8 cellular contexts compared by ENCODE assay signal in genomic region chr12:122836027-122836921, GRCh38. TPM values are rescaled to one million over a fixed set of nuclear protein-coding genes. Genes with fewer than 3 reads are reported as not detected.
DNase-seq lines count a peak whose midpoint lies in the region; ATAC-seq and TF ChIP-seq lines count a peak whose summit lies in the region.

No MANE protein-coding gene starts in this region.

- no peak for TF ChIP-seq RAD21 in liver (IDR thresholded peaks at IDR 0.05)

- H3K36me3 ChIP-seq in colonic mucosa = no peaks in the 10 kb centered on the region
- no peaks in the 10 kb centered on the region for H3K36me3 ChIP-seq in liver (ENCODE audit: control insufficient read depth in 4 of 4, insufficient read depth in 3 of 4, low read depth in 1 of 4, low read length in 3 of 4)

- WGBS in liver = under 1% methylated on average over 42 of the region's 42 CpGs

- TF ChIP-seq CTCF in colonic mucosa (IDR thresholded peaks at IDR 0.05) = no peak
- TF ChIP-seq CTCF in liver (IDR thresholded peaks at IDR 0.05; ENCODE audit: low read depth, low read length, missing input control) = no peak

- peaks cover 3% of the 10 kb centered on the region for H3K27me3 Mint-ChIP-seq in IgD-negative memory B cell

- H3K9ac ChIP-seq in colonic mucosa (ENCODE audit: low read depth in 2 of 2, low read length in 2 of 2) (peak overlapping the region; percentile 77 to 84), liver (ENCODE audit: low read depth in 1 of 2, low read length in 2 of 2) (peak overlapping the region; percentile 18 to 78)

- H3K9me3 ChIP-seq in colonic mucosa (no peaks in the 10 kb centered on the region), liver (ENCODE audit: control insufficient read depth in 4 of 4, low read length in 3 of 4) (no peaks in the 10 kb centered on the region)

- no peaks in the 10 kb centered on the region for H3K27me3 ChIP-seq in colonic mucosa
- H3K27me3 ChIP-seq in liver (ENCODE audit: control insufficient read depth in 4 of 4, insufficient read depth in 4 of 4, low read length in 3 of 4) = no peaks in the 10 kb centered on the region

- no peaks in the 10 kb centered on the region for H3K9me3 Mint-ChIP-seq in IgD-negative memory B cell
- H3K9me3 Mint-ChIP-seq in stimulated activated effector memory CD8-positive, alpha-beta T cell treated with anti-CD3 and anti-CD28 coated beads, Interleukin-12 subunit alpha, Interleukin-12 subunit beta, amount 100 ng/mL, for 72 hours = no peaks in the 10 kb centered on the region

- peak overlapping the region; percentile 96 to 99 (median 98) for H3K4me3 Mint-ChIP-seq in IgD-negative memory B cell
- H3K4me3 Mint-ChIP-seq in stimulated activated effector memory CD8-positive, alpha-beta T cell treated with anti-CD3 and anti-CD28 coated beads, Interleukin-12 subunit alpha, Interleukin-12 subunit beta, amount 100 ng/mL, for 72 hours = peak overlapping the region; percentile 98

- H3K27ac Mint-ChIP-seq in IgD-negative memory B cell = peak overlapping the region; percentile 96 to 99 (median 97)
- peak overlapping the region; percentile 95 for H3K27ac Mint-ChIP-seq in stimulated activated effector memory CD8-positive, alpha-beta T cell treated with anti-CD3 and anti-CD28 coated beads, Interleukin-12 subunit alpha, Interleukin-12 subunit beta, amount 100 ng/mL, for 72 hours

- peak in 3 of 4 experiments; percentile 13 to 29 (median 22) for DNase-seq in activated CD4-positive, CD25-positive, alpha-beta regulatory T cell (lab: John Stamatoyannopoulos, UW)
- DNase-seq in activated CD4-positive, CD25-positive, alpha-beta regulatory T cell treated with anti-CD3 and anti-CD28 coated beads, Interleukin-2, amount 50 U/mL, for 72 hours = no peak
- peak; percentile 26 for DNase-seq in UCSD-AML1 (lab: John Stamatoyannopoulos, UW; ENCODE audit: unreplicated experiment)
- peak; percentile 78 for DNase-seq in colonic mucosa
- DNase-seq in stimulated activated effector memory CD8-positive, alpha-beta T cell treated with anti-CD3 and anti-CD28 coated beads, Interleukin-12 subunit alpha, Interleukin-12 subunit beta, amount 100 ng/mL, for 72 hours (ENCODE audit: low spot score in 2 of 2) = peak in 1 of 2 donors; percentile 71
- DNase-seq in NK-92 (lab: John Stamatoyannopoulos, UW; ENCODE audit: unreplicated experiment) = no peak

- no peaks in the 10 kb centered on the region for H3K36me3 Mint-ChIP-seq in IgD-negative memory B cell
- H3K36me3 Mint-ChIP-seq in stimulated activated effector memory CD8-positive, alpha-beta T cell treated with anti-CD3 and anti-CD28 coated beads, Interleukin-12 subunit alpha, Interleukin-12 subunit beta, amount 100 ng/mL, for 72 hours = peaks cover 8% of the 10 kb centered on the region

- H3K27ac ChIP-seq in colonic mucosa (peak overlapping the region; percentile 77), liver (ENCODE audit: low read depth in 1 of 2, low read length in 2 of 2) (peak overlapping the region; percentile 70 to 94)

- H3K4me1 Mint-ChIP-seq in IgD-negative memory B cell = peaks cover 41 to 48% (median 45%) of the 10 kb centered on the region in 3 donors
- H3K4me1 Mint-ChIP-seq in stimulated activated effector memory CD8-positive, alpha-beta T cell treated with anti-CD3 and anti-CD28 coated beads, Interleukin-12 subunit alpha, Interleukin-12 subunit beta, amount 100 ng/mL, for 72 hours = peaks cover 57% of the 10 kb centered on the region

- ATAC-seq in stimulated activated effector memory CD8-positive, alpha-beta T cell treated with anti-CD3 and anti-CD28 coated beads, Interleukin-12 subunit alpha, Interleukin-12 subunit beta, amount 100 ng/mL, for 72 hours = peak; percentile 81

- intact Hi-C loops in colonic mucosa (cut with DNase I) = no loop called here

- peaks cover 11% of the 10 kb centered on the region for H3K4me1 ChIP-seq in colonic mucosa
- peaks cover 8 to 52% (median 38%) of the 10 kb centered on the region in 4 donors for H3K4me1 ChIP-seq in liver (ENCODE audit: control insufficient read depth in 4 of 4, insufficient read depth in 4 of 4, low read length in 3 of 4)

- peak overlapping the region; percentile 54 for H3K4me3 ChIP-seq in colonic mucosa
- peak overlapping the region; percentile 71 to 88 (median 82) for H3K4me3 ChIP-seq in liver (ENCODE audit: low read depth in 1 of 3, low read length in 3 of 3)

TF ChIP-seq in liver, 16 proteins besides CTCF, POLR2A, EP300 and RAD21:
- TF ChIP-seq TAF1 (conservative IDR thresholded peaks at IDR 0.05) = peak; percentile 44
- peak; percentile 30 for TF ChIP-seq YY1 (IDR thresholded peaks at IDR 0.05)
- TF ChIP-seq HNF4G (IDR thresholded peaks at IDR 0.05) = no peak
- no peak for TF ChIP-seq MAX (IDR thresholded peaks at IDR 0.05)
- TF ChIP-seq NR2F2 (IDR thresholded peaks at IDR 0.05) = peak; percentile 65
- TF ChIP-seq RXRA (IDR thresholded peaks at IDR 0.05) = peak; percentile 32 to 41
- TF ChIP-seq SP1 (IDR thresholded peaks at IDR 0.05) = peak; percentile 64
- TF ChIP-seq EGR1 (IDR thresholded peaks at IDR 0.05; ENCODE audit: low read depth in 2 of 2) = peak; percentile 44 to 55

RNA-seq across cellular contexts. Expression of gene HIP1R, which starts 1.0 kb away (rescaled TPM):
- 58.3 TPM for polyA plus RNA-seq in IgD-negative memory B cell
- 10 to 100 TPM; 42.6 to 74.2 TPM for total RNA-seq in colonic mucosa
- total RNA-seq in liver = 10 to 100 TPM; 18.3 to 52.5 TPM
- 10 to 100 TPM; 12.4 to 15.8 TPM for polyA plus RNA-seq in liver

RNA-seq across cellular contexts. Expression of gene VPS37B, which starts 59.6 kb away (rescaled TPM):
- polyA plus RNA-seq in IgD-negative memory B cell (48.1 TPM), liver (1 to 10 TPM; 2.3 to 3.2 TPM)
- total RNA-seq in colonic mucosa (10 to 100 TPM; 64.8 to 73.5 TPM), liver (1 to 10 TPM; 4.4 to 6.8 TPM)

Comparison
In these comparisons a context has a peak if more than half of its experiments do, and no peak if none do; other contexts are left out.
1. DNase-seq: peak in activated CD4-positive, CD25-positive, alpha-beta regulatory T cell (3 of 4), UCSD-AML1 (single experiment) and colonic mucosa (single experiment); none in activated CD4-positive, CD25-positive, alpha-beta regulatory T cell treated with anti-CD3 and anti-CD28 coated beads, Interleukin-2, amount 50 U/mL, for 72 hours (single experiment) and NK-92 (single experiment).
2. RNA of gene VPS37B, which starts 59.6 kb away (total RNA-seq): 64.8 to 73.5 TPM in colonic mucosa; 4.4 to 6.8 TPM in liver; every median in the first group is over 4 times any median in the second.